Comparison of ENCODE assay signal across 21 cellular contexts in the genomic region with DNA sequence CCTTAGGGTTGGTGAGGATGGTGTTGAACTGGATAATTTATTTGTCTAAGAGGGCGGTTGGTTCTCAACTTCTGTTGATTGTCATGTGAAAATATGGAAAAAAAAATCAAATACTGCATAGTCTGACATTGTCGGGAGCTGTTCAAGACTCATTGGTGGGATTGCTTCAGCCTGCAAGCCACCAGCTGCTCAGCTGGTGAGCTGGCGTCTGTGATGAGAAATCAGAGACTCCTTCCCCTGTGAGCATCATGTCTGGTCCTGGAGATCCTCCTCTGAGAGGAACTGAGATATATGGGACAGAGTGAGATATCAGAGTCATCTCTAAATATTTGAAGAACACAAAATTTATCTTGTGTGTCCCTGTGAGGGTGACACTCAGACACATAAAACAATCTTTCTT. TPM values are rescaled to one million over a fixed set of nuclear protein-coding genes. Genes with fewer than 3 reads are reported as not detected.
"Had no signal": no experiment of that assay in that cellular context is flagged by ENCODE, and none has a peak within 500 bp of the region (broad histone marks: within the 10 kb centered on the region; RNA-seq: fewer than 3 reads in every experiment).

No MANE protein-coding gene starts in this region.

- ATAC-seq: effector memory CD8-positive, alpha-beta T cell; esophagus mucosa; foreskin keratinocyte; gastroesophageal sphincter; heart left ventricle; left cardiac atrium; left lung; left ventricle myocardium superior; lower lobe of right lung; mucosa of descending colon; naive thymus-derived CD4-positive, alpha-beta T cell had no signal

- H3K27me3 ChIP-seq: colonic mucosa, gastroesophageal sphincter, heart left ventricle, left lung had no signal

- H3K9me3 ChIP-seq: colonic mucosa, esophagus squamous epithelium, gastroesophageal sphincter, heart left ventricle, left lung, lower lobe of right lung, mucosa of descending colon had no signal

- H3K4me1 ChIP-seq: colonic mucosa, esophagus squamous epithelium, foreskin keratinocyte, gastroesophageal sphincter, heart left ventricle, left lung, lower lobe of right lung had no signal

- H3K36me3 ChIP-seq: colonic mucosa, esophagus squamous epithelium, gastroesophageal sphincter, heart left ventricle, left lung, lower lobe of right lung had no signal

- H3K27ac ChIP-seq: colonic mucosa, epithelial cell of prostate, esophagus squamous epithelium, foreskin keratinocyte, gastroesophageal sphincter, heart left ventricle, left lung, lower lobe of right lung had no signal

- DNase-seq: colonic mucosa; cortex of kidney; effector CD8-positive, alpha-beta T cell; effector memory CD8-positive, alpha-beta T cell; endodermal cell; erythroblast; esophagus squamous epithelium; foreskin keratinocyte; heart left ventricle; hippocampal formation; left cardiac atrium; left lung; left ventricle myocardium superior; lower lobe of right lung; mesenchymal stem cell; mucosa of descending colon; naive thymus-derived CD4-positive, alpha-beta T cell had no signal

- H3K4me3 ChIP-seq: colonic mucosa, esophagus squamous epithelium, gastroesophageal sphincter, heart left ventricle, left lung, lower lobe of right lung, mucosa of descending colon had no signal

RNA-seq across cellular contexts. Expression of a gene that starts 49.9 kb away (rescaled TPM):
- total RNA-seq: fibroblast of villous mesenchyme had no signal
